Comparison of ENCODE assay signal across 8 cellular contexts in genomic region chr14:68199465-68200145, GRCh38.
DNase-seq lines count a peak whose midpoint lies in the region; ATAC-seq, FAIRE-seq and TF ChIP-seq lines count a peak whose summit lies in the region.

No MANE protein-coding gene starts in this region.

- no peak overlapping the region for H3K4me3 ChIP-seq in right cardiac atrium (ENCODE audit: low read length)

- H3K4me1 ChIP-seq in right cardiac atrium (ENCODE audit: control insufficient read depth, insufficient read depth, low read length): peaks cover 1% of the 10 kb centered on the region

- TF ChIP-seq POLR2A in GM12891 (IDR thresholded peaks at IDR 0.05; ENCODE audit: low read depth, low read length): no peak

- intact Hi-C loops in right cardiac atrium (cut with DNase I): loop anchor here in 1 of 4 donors (10.0 kb wide), 1 partner anchor 55 kb away; no protein-coding TSS in a partner anchor

- peak; percentile 88 to 97 for ATAC-seq in right cardiac atrium
- no peak for ATAC-seq in HG03159 (IDR thresholded peaks at IDR 0.05; ENCODE audit: unreplicated experiment)
- ATAC-seq in GM19328 (IDR thresholded peaks at IDR 0.05; ENCODE audit: unreplicated experiment): no peak

- DNase-seq in GM12891 (ENCODE audit: insufficient read length, low spot score) (no peak), astrocyte of the hippocampus (ENCODE audit: low read depth, low spot score) (peak; percentile 94), right cardiac atrium (peak; percentile 51 to 72 (median 55)), pulmonary artery endothelial cell (ENCODE audit: low read depth, low spot score) (peak; percentile 90), 8988T (no peak), NCI-H1092 treated with DMSO at 0.1 percent for 48 hours (lab: John Stamatoyannopoulos, UW) (no peak)

- peak; percentile 59 for FAIRE-seq in GM12891 (lab: Jason Lieb, UNC)

- no peaks in the 10 kb centered on the region for H3K9me3 ChIP-seq in right cardiac atrium (ENCODE audit: control insufficient read depth, low read length)

- WGBS in right cardiac atrium: 39% methylated on average over 8 of the region's 8 CpGs

- H3K27ac ChIP-seq in right cardiac atrium (ENCODE audit: low read length): peak overlapping the region; percentile 83

- no peaks in the 10 kb centered on the region for H3K27me3 ChIP-seq in right cardiac atrium (ENCODE audit: control insufficient read depth, insufficient read depth)

TF ChIP-seq in GM12891, 5 proteins besides CTCF, POLR2A, EP300 and RAD21:
- TF ChIP-seq POU2F2 (IDR thresholded peaks at IDR 0.05; ENCODE audit: low read depth, low read length): no peak
- TF ChIP-seq POLR2AphosphoS5 (IDR thresholded peaks at IDR 0.05; ENCODE audit: low read depth, low read length): no peak
- TF ChIP-seq PAX5 (IDR thresholded peaks at IDR 0.05; ENCODE audit: insufficient read depth, low read length, severe bottlenecking): no peak
- no peak for TF ChIP-seq SPI1 (IDR thresholded peaks at IDR 0.05; ENCODE audit: low read depth, low read length)
- no peak for TF ChIP-seq TAF1 (IDR thresholded peaks at IDR 0.05; ENCODE audit: low read depth, low read length)
TF ChIP-seq in GM12891: peak in this region for 0.

Comparison
In these comparisons a context has a peak if more than half of its experiments do, and no peak if none do; other contexts are left out.
1. DNase-seq: peak in astrocyte of the hippocampus (single experiment), right cardiac atrium (3 of 3) and pulmonary artery endothelial cell (single experiment); none in GM12891 (single experiment), 8988T (single experiment) and NCI-H1092 treated with DMSO at 0.1 percent for 48 hours (single experiment).
2. ATAC-seq: peak in right cardiac atrium (2 of 2); none in HG03159 (single experiment) and GM19328 (single experiment).